2 cellular contexts compared by ENCODE assay signal in the genomic region with DNA sequence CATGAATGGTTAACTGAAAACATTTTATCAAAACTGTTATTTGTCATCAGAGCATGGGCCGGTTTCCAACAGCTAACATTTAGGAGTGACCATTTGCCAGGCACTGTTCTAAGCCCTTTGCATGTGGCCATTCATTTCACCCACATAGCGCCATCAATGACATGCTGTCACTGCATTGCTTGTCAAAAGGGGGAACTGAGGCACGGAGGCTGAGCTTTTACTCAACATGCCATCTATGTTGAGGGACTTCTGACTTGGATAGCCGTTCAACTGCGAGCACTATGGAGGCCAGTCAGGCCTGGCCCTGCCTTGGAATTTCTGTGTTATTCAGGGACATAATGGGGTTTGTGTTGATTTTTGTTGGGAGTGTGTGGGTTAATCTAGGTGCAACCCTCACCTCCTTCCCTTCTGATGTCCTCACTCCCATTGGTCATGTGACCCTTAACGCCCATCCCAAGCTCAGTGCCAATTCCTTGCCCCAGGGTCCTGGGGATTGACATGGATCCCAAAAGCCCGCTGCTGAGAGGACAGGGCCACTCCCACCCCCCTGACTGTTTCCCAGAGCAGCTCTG.
TF ChIP-seq lines count a peak whose summit lies in the region.

No MANE protein-coding gene starts in this region.

TF ChIP-seq in HepG2, 621 proteins besides CTCF, POLR2A, EP300 and RAD21 (continues in another document):
- TF ChIP-seq YEATS4 (CRISPR knock-in tag; IDR thresholded peaks at IDR 0.05; ENCODE audit: borderline replicate concordance), result no peak
- peak; percentile 73 for TF ChIP-seq RBM22 (optimal IDR thresholded peaks at IDR 0.05; ENCODE audit: low read length)
- TF ChIP-seq ZNF180 (CRISPR knock-in tag; IDR thresholded peaks at IDR 0.05; ENCODE audit: borderline replicate concordance, low read depth), result no peak
- TF ChIP-seq, protein P1, sequence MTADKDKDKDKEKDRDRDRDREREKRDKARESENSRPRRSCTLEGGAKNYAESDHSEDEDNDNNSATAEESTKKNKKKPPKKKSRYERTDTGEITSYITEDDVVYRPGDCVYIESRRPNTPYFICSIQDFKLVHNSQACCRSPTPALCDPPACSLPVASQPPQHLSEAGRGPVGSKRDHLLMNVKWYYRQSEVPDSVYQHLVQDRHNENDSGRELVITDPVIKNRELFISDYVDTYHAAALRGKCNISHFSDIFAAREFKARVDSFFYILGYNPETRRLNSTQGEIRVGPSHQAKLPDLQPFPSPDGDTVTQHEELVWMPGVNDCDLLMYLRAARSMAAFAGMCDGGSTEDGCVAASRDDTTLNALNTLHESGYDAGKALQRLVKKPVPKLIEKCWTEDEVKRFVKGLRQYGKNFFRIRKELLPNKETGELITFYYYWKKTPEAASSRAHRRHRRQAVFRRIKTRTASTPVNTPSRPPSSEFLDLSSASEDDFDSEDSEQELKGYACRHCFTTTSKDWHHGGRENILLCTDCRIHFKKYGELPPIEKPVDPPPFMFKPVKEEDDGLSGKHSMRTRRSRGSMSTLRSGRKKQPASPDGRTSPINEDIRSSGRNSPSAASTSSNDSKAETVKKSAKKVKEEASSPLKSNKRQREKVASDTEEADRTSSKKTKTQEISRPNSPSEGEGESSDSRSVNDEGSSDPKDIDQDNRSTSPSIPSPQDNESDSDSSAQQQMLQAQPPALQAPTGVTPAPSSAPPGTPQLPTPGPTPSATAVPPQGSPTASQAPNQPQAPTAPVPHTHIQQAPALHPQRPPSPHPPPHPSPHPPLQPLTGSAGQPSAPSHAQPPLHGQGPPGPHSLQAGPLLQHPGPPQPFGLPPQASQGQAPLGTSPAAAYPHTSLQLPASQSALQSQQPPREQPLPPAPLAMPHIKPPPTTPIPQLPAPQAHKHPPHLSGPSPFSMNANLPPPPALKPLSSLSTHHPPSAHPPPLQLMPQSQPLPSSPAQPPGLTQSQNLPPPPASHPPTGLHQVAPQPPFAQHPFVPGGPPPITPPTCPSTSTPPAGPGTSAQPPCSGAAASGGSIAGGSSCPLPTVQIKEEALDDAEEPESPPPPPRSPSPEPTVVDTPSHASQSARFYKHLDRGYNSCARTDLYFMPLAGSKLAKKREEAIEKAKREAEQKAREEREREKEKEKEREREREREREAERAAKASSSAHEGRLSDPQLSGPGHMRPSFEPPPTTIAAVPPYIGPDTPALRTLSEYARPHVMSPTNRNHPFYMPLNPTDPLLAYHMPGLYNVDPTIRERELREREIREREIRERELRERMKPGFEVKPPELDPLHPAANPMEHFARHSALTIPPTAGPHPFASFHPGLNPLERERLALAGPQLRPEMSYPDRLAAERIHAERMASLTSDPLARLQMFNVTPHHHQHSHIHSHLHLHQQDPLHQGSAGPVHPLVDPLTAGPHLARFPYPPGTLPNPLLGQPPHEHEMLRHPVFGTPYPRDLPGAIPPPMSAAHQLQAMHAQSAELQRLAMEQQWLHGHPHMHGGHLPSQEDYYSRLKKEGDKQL (CRISPR knock-in tag; IDR thresholded peaks at IDR 0.05; ENCODE audit: low read depth), result no peak
- TF ChIP-seq, protein P2, sequence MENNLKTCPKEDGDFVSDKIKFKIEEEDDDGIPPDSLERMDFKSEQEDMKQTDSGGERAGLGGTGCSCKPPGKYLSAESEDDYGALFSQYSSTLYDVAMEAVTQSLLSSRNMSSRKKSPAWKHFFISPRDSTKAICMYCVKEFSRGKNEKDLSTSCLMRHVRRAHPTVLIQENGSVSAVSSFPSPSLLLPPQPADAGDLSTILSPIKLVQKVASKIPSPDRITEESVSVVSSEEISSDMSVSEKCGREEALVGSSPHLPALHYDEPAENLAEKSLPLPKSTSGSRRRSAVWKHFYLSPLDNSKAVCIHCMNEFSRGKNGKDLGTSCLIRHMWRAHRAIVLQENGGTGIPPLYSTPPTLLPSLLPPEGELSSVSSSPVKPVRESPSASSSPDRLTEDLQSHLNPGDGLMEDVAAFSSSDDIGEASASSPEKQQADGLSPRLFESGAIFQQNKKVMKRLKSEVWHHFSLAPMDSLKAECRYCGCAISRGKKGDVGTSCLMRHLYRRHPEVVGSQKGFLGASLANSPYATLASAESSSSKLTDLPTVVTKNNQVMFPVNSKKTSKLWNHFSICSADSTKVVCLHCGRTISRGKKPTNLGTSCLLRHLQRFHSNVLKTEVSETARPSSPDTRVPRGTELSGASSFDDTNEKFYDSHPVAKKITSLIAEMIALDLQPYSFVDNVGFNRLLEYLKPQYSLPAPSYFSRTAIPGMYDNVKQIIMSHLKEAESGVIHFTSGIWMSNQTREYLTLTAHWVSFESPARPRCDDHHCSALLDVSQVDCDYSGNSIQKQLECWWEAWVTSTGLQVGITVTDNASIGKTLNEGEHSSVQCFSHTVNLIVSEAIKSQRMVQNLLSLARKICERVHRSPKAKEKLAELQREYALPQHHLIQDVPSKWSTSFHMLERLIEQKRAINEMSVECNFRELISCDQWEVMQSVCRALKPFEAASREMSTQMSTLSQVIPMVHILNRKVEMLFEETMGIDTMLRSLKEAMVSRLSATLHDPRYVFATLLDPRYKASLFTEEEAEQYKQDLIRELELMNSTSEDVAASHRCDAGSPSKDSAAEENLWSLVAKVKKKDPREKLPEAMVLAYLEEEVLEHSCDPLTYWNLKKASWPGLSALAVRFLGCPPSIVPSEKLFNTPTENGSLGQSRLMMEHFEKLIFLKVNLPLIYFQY (CRISPR knock-in tag; IDR thresholded peaks at IDR 0.05; ENCODE audit: borderline replicate concordance), result no peak
- TF ChIP-seq, protein P3, sequence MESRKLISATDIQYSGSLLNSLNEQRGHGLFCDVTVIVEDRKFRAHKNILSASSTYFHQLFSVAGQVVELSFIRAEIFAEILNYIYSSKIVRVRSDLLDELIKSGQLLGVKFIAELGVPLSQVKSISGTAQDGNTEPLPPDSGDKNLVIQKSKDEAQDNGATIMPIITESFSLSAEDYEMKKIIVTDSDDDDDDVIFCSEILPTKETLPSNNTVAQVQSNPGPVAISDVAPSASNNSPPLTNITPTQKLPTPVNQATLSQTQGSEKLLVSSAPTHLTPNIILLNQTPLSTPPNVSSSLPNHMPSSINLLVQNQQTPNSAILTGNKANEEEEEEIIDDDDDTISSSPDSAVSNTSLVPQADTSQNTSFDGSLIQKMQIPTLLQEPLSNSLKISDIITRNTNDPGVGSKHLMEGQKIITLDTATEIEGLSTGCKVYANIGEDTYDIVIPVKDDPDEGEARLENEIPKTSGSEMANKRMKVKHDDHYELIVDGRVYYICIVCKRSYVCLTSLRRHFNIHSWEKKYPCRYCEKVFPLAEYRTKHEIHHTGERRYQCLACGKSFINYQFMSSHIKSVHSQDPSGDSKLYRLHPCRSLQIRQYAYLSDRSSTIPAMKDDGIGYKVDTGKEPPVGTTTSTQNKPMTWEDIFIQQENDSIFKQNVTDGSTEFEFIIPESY (CRISPR knock-in tag; IDR thresholded peaks at IDR 0.05), result peak; percentile 3; the same call in 1 of the 2 replicates
- TF ChIP-seq, protein P4, sequence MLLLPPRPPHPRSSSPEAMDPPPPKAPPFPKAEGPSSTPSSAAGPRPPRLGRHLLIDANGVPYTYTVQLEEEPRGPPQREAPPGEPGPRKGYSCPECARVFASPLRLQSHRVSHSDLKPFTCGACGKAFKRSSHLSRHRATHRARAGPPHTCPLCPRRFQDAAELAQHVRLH (CRISPR knock-in tag; IDR thresholded peaks at IDR 0.05; ENCODE audit: borderline replicate concordance, low read depth), result no peak; the same call in 1 of the 2 replicates
- TF ChIP-seq ZKSCAN8 (CRISPR knock-in tag; IDR thresholded peaks at IDR 0.05; ENCODE audit: borderline replicate concordance), result no peak; the same call in 1 of the 2 replicates
- no peak for TF ChIP-seq ZNF616 (CRISPR knock-in tag; IDR thresholded peaks at IDR 0.05; ENCODE audit: low read depth)
- TF ChIP-seq SP5 (CRISPR knock-in tag; IDR thresholded peaks at IDR 0.05; ENCODE audit: borderline replicate concordance, low read depth), result no peak; the same call in none of the 2 replicates
- no peak for TF ChIP-seq SNRNP70 (IDR thresholded peaks at IDR 0.05; ENCODE audit: low read depth, low read length)
- 0 out of 2 replicates have a peak, but pooled peaks have one; percentile 17 for TF ChIP-seq SMAD3 (CRISPR knock-in tag; IDR thresholded peaks at IDR 0.05)

TF ChIP-seq in SK-N-SH treated with all-trans-retinoic acid at 6 μM for 48 hours, 23 proteins besides CTCF, POLR2A, EP300 and RAD21:
- TF ChIP-seq ZNF8 (CRISPR knock-in tag; IDR thresholded peaks at IDR 0.05), result no peak
- TF ChIP-seq, protein P5, sequence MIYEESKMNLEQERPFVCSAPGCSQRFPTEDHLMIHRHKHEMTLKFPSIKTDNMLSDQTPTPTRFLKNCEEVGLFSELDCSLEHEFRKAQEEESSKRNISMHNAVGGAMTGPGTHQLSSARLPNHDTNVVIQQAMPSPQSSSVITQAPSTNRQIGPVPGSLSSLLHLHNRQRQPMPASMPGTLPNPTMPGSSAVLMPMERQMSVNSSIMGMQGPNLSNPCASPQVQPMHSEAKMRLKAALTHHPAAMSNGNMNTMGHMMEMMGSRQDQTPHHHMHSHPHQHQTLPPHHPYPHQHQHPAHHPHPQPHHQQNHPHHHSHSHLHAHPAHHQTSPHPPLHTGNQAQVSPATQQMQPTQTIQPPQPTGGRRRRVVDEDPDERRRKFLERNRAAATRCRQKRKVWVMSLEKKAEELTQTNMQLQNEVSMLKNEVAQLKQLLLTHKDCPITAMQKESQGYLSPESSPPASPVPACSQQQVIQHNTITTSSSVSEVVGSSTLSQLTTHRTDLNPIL (CRISPR knock-in tag; IDR thresholded peaks at IDR 0.05; ENCODE audit: low read depth), result no peak
